In genomic region chr5:125888358-125888757, GRCh38 we compare ENCODE assay signal across 6 cellular contexts.
"Had no signal": no experiment of that assay in that cellular context is flagged by ENCODE, and none has a peak within 500 bp of the region (broad histone marks: within the 10 kb centered on the region; RNA-seq: fewer than 3 reads in every experiment).

No MANE protein-coding gene starts in this region.

- H3K4me2 ChIP-seq: KMS-11 had no signal

- H3K27ac ChIP-seq: HL-60, KMS-11 had no signal

- H3K9ac ChIP-seq: KMS-11 had no signal

- FAIRE-seq: HTR-8/SVneo had no signal

- DNase-seq: IMR-90, KBM-7, KG1 had no signal
